24 cellular contexts compared by ENCODE assay signal in genomic region chr22:36086629-36087254, GRCh38.
"Had no signal": no experiment of that assay in that cellular context is flagged by ENCODE, and none has a peak within 500 bp of the region (broad histone marks: within the 10 kb centered on the region; RNA-seq: fewer than 3 reads in every experiment).

No MANE protein-coding gene starts in this region.

- H3K4me3 ChIP-seq: dorsolateral prefrontal cortex, gastroesophageal sphincter, heart right ventricle, left lung, mucosa of descending colon, ovary, stomach, thyroid gland had no signal

- H3K27me3 Mint-ChIP-seq: progenitor cell of endocrine pancreas, type B pancreatic cell had no signal

- H3K4me3 Mint-ChIP-seq: mesothelial cell of epicardium; nephron progenitor cell; stimulated activated effector memory CD8-positive, alpha-beta T cell treated with anti-CD3 and anti-CD28 coated beads, Interleukin-12 subunit alpha, Interleukin-12 subunit beta, amount 100 ng/mL, for 72 hours; type B pancreatic cell had no signal

- H3K36me3 Mint-ChIP-seq: mesothelial cell of epicardium; naive B cell; stimulated activated effector memory CD8-positive, alpha-beta T cell treated with anti-CD3 and anti-CD28 coated beads, Interleukin-12 subunit alpha, Interleukin-12 subunit beta, amount 100 ng/mL, for 72 hours; type B pancreatic cell had no signal

- H3K27me3 ChIP-seq: dorsolateral prefrontal cortex, gastroesophageal sphincter, heart right ventricle, left lung, ovary, stomach, thyroid gland had no signal

- H3K27ac ChIP-seq: dorsolateral prefrontal cortex, gastroesophageal sphincter, heart right ventricle, left lung, ovary, stomach had no signal

- H3K4me1 Mint-ChIP-seq: mesothelial cell of epicardium; stimulated activated effector memory CD8-positive, alpha-beta T cell treated with anti-CD3 and anti-CD28 coated beads, Interleukin-12 subunit alpha, Interleukin-12 subunit beta, amount 100 ng/mL, for 72 hours had no signal

- H3K9me3 ChIP-seq: gastroesophageal sphincter, heart right ventricle, left lung, mucosa of descending colon, ovary, stomach, thyroid gland had no signal

- H3K36me3 ChIP-seq: gastroesophageal sphincter, heart right ventricle, left lung, ovary, stomach, thyroid gland had no signal

- ATAC-seq: gastroesophageal sphincter; heart right ventricle; left cardiac atrium; left lung; mucosa of descending colon; sciatic nerve; stimulated activated effector memory CD8-positive, alpha-beta T cell treated with anti-CD3 and anti-CD28 coated beads, Interleukin-12 subunit alpha, Interleukin-12 subunit beta, amount 100 ng/mL, for 72 hours had no signal

- H3K9me3 Mint-ChIP-seq: mesothelial cell of epicardium; naive B cell; stimulated activated effector memory CD8-positive, alpha-beta T cell treated with anti-CD3 and anti-CD28 coated beads, Interleukin-12 subunit alpha, Interleukin-12 subunit beta, amount 100 ng/mL, for 72 hours; type B pancreatic cell had no signal

- H3K4me1 ChIP-seq: gastroesophageal sphincter, left lung, stomach had no signal

- H3K27ac Mint-ChIP-seq: mesothelial cell of epicardium; naive B cell; nephron progenitor cell; progenitor cell of endocrine pancreas; stimulated activated effector memory CD8-positive, alpha-beta T cell treated with anti-CD3 and anti-CD28 coated beads, Interleukin-12 subunit alpha, Interleukin-12 subunit beta, amount 100 ng/mL, for 72 hours; type B pancreatic cell had no signal

- DNase-seq: effector CD4-positive, alpha-beta T cell; foreskin fibroblast; heart right ventricle; hippocampal formation; left cardiac atrium; left lung; mesenchymal stem cell; naive B cell; nephron progenitor cell; nucleus accumbens; ovary; stimulated activated CD4-positive, alpha-beta T cell treated with anti-CD3 and anti-CD28 coated beads, Interleukin-2, amount 100 ng/mL, for 24 hours; stimulated activated CD4-positive, alpha-beta T cell treated with anti-CD3 and anti-CD28 coated beads, Interleukin-4, amount 100 ng/mL, for 24 hours; stimulated activated naive CD4-positive, alpha-beta T cell treated with Interleukin-2 at 50 U/mL for 16 hours; stomach; thyroid gland had no signal
